12 cellular contexts compared by ENCODE assay signal in the genomic region with DNA sequence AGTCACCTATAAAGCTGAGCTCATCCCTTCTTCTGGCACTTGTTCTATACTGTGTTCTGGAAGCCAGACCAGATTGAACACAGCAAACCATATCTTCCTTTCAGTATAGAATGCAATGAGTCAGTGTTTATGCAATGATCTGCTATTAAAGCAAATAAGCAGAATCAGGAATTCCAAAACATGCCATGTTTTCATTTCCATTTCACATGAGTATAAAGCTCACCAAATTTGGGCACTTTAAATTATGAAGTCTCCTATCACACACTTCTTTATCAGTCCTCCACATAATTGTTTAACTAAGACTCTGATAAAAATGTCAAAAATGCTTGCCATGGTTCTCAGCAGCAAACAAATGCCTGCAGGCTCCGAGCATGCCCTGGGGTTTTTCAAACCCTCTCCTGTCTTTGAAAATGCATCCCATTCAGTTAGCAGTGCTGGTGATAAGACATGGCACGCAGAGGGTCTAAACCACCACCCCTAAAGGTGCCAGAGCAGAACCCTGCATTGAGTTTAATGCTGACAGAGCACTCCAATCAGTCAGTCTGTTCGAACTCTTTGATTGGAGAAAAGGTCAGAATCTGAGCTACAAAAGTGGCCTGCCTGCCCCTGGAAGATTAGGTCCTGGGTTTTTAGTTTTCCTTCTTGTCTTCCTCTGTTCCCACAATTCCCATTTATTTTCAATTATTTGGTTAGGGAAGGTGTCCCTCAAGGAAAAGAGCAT.
A peak's percentile ranks its signal among the peaks of the same experiment; 100 is the strongest.
DNase-seq lines count a peak whose midpoint lies in the region; ATAC-seq and TF ChIP-seq lines count a peak whose summit lies in the region.
"Had no signal": no experiment of that assay in that cellular context is flagged by ENCODE, and none has a peak within 500 bp of the region (broad histone marks: within the 10 kb centered on the region; RNA-seq: fewer than 3 reads in every experiment).

No MANE protein-coding gene starts in this region.

- peak overlapping the region in 1 of 6 donors; percentile 16 for H3K27ac Mint-ChIP-seq in immature natural killer cell

- ATAC-seq in SK-N-SH treated with all-trans-retinoic acid at 6 μM for 48 hours, result peak; percentile 72
- no peak for ATAC-seq in HG03342 (IDR thresholded peaks at IDR 0.05; ENCODE audit: unreplicated experiment)
- no peak for ATAC-seq in GM21619 (IDR thresholded peaks at IDR 0.05; ENCODE audit: unreplicated experiment)
- ATAC-seq: K562 had no signal

- DNase-seq in A172 (ENCODE audit: low spot score) (peak; percentile 2), EL (peak; percentile 69), foreskin fibroblast (peak; percentile 38 to 67), immature natural killer cell (no peak)
- no peak for DNase-seq in NK-92 treated with Interleukin-12 subunit alpha and Interleukin-12 subunit beta, amount 100 ng/mL, for 24 hours (lab: John Stamatoyannopoulos, UW)
- DNase-seq: activated naive CD8-positive, alpha-beta T cell treated with anti-CD3 and anti-CD28 coated beads, Interleukin-2, amount 10 ng/mL, durations not matched to agents 7 days and 5 days; NCI-H510A had no signal

- peaks cover 0 to 2% (median 2%) of the 10 kb centered on the region in 3 donors for H3K27me3 Mint-ChIP-seq in immature natural killer cell (ENCODE audit: low read depth in 3 of 3)
- H3K27me3 Mint-ChIP-seq: activated naive CD8-positive, alpha-beta T cell treated with anti-CD3 and anti-CD28 coated beads, Interleukin-2, amount 10 ng/mL, durations not matched to agents 7 days and 5 days had no signal

- peaks cover 0 to 1% (median 0%) of the 10 kb centered on the region in 6 donors for H3K9me3 Mint-ChIP-seq in immature natural killer cell

- peaks cover 0 to 10% (median 3%) of the 10 kb centered on the region in 3 donors for H3K36me3 Mint-ChIP-seq in immature natural killer cell

- peaks cover 12 to 26% of the 10 kb centered on the region in 2 donors for H3K4me1 Mint-ChIP-seq in immature natural killer cell

- no peak for TF ChIP-seq CTCF in foreskin fibroblast (IDR thresholded peaks at IDR 0.05; ENCODE audit: low read depth, low read length)

- H3K4me3 ChIP-seq in foreskin fibroblast (ENCODE audit: low read depth in 1 of 2, low read length in 2 of 2), result no peak overlapping the region
- H3K4me3 ChIP-seq: K562, thoracic aorta had no signal

- no peak overlapping the region for H3K4me3 Mint-ChIP-seq in immature natural killer cell

TF ChIP-seq in SK-N-SH treated with all-trans-retinoic acid at 6 μM for 48 hours, 23 proteins besides CTCF, POLR2A, EP300 and RAD21:
- TF ChIP-seq CSDC2 (CRISPR knock-in tag; IDR thresholded peaks at IDR 0.05) (no peak), ISL1 (CRISPR knock-in tag; IDR thresholded peaks at IDR 0.05) (peak; percentile 31; the same call in 1 of the 2 replicates)
TF ChIP-seq in SK-N-SH treated with all-trans-retinoic acid at 6 μM for 48 hours: peak in this region for 1.

Comparison
In these comparisons a context has a peak if more than half of its experiments do, and no peak if none do; other contexts are left out.
1. DNase-seq: peak in A172 (single experiment), EL (single experiment) and foreskin fibroblast (2 of 2); none in NK-92 treated with Interleukin-12 subunit alpha and Interleukin-12 subunit beta, amount 100 ng/mL, for 24 hours (single experiment) and immature natural killer cell (0 of 3).